In the genomic region with DNA sequence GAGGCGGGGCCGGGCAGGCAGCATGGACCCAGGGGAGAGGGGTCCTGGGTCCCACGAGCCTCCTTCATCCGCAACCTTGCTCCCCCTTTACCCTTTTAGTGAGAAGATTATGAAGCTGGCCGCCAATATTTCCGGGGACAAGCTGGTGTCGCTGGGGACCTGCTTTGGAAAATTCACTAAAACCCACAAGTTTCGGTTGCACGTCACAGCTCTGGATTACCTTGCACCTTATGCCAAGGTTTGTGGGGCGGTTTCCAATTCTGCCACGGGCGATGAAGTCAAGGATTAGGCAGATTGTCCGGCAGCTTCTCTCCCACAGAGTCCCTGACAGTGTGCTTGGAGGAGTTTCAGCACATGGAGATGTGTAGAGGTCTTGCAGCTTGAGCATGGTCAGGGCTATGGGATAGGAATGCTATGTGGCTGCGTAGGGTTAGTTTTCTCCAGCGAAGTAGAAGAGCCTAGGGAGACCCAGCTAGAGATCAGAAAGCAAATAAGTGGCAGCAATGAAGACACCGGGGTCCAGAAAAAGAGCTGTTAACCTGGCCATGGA, we compare ENCODE assay signal across 8 cellular contexts. TPM values are rescaled to one million over a fixed set of nuclear protein-coding genes. Genes with fewer than 3 reads are reported as not detected.
DNase-seq lines count a peak whose midpoint lies in the region; ATAC-seq and TF ChIP-seq lines count a peak whose summit lies in the region.

No MANE protein-coding gene starts in this region.

- peaks cover 25% of the 10 kb centered on the region for H3K36me3 ChIP-seq in ES-I3 (ENCODE audit: insufficient read depth, low read length)
- peaks cover 28% of the 10 kb centered on the region for H3K36me3 ChIP-seq in OCI-LY3 (replicated peaks; ENCODE audit: low read depth, low read length)
- peaks cover 33% of the 10 kb centered on the region for H3K36me3 ChIP-seq in ectodermal cell (ENCODE audit: control insufficient read depth, insufficient read depth, low read length)

- H2AFZ ChIP-seq in OCI-LY3 (ENCODE audit: low read depth, low read length): peak overlapping the region; percentile 77

- WGBS in ectodermal cell, 2 experiments: 7 to 8% methylated on average over 16 of the region's 16 CpGs

- H3K9ac ChIP-seq in ES-I3 (ENCODE audit: low read depth, low read length) (peak overlapping the region; percentile 92), OCI-LY3 (ENCODE audit: low read length) (peak overlapping the region; percentile 90)

- H3K79me2 ChIP-seq in OCI-LY3 (ENCODE audit: low read length): peaks cover 62% of the 10 kb centered on the region

- peaks cover 16% of the 10 kb centered on the region for H3K36me3 Mint-ChIP-seq in neural crest cell (ENCODE audit: low read depth)

- ATAC-seq in HG03460 (IDR thresholded peaks at IDR 0.05; ENCODE audit: unreplicated experiment): no peak

- TF ChIP-seq CTCF in OCI-LY3 (IDR thresholded peaks at IDR 0.05; ENCODE audit: low read depth, low read length) (no peak), neural crest cell (conservative IDR thresholded peaks at IDR 0.05) (no peak)

- H3K4me1 ChIP-seq in ES-I3 (ENCODE audit: insufficient read depth, low read length) (no peaks in the 10 kb centered on the region), OCI-LY3 (ENCODE audit: low read length) (peaks cover 16% of the 10 kb centered on the region), ectodermal cell (ENCODE audit: control insufficient read depth, insufficient read depth, low read length) (peaks cover 11% of the 10 kb centered on the region)

- H3K27me3 Mint-ChIP-seq in neural crest cell (ENCODE audit: low read depth): no peaks in the 10 kb centered on the region

- H3K4me2 ChIP-seq in OCI-LY3 (ENCODE audit: low read length): peak overlapping the region; percentile 98

- H3K27ac ChIP-seq in OCI-LY3 (ENCODE audit: low read length) (peak overlapping the region; percentile 75), ectodermal cell (ENCODE audit: insufficient read depth, low read depth, low read length, poor library complexity, severe bottlenecking) (peak overlapping the region; percentile 57)

- H3K9me3 Mint-ChIP-seq in neural crest cell: no peaks in the 10 kb centered on the region

- H3K27ac Mint-ChIP-seq in neural crest cell (ENCODE audit: unreplicated experiment): peak overlapping the region; percentile 93

- peak overlapping the region; percentile 85 for H3K4me3 ChIP-seq in OCI-LY3 (ENCODE audit: low read length)
- H3K4me3 ChIP-seq in ectodermal cell (ENCODE audit: insufficient read depth, low read depth, low read length): peak overlapping the region; percentile 97

- H4K20me1 ChIP-seq in OCI-LY3 (ENCODE audit: insufficient read depth, low read length): no peaks in the 10 kb centered on the region

- H3K27me3 ChIP-seq in OCI-LY3 (ENCODE audit: low read depth, low read length): no peaks in the 10 kb centered on the region
- H3K27me3 ChIP-seq in ectodermal cell (ENCODE audit: control insufficient read depth, insufficient read depth, low read length, poor library complexity, severe bottlenecking): no peaks in the 10 kb centered on the region

- H3K4me3 Mint-ChIP-seq in neural crest cell: peak overlapping the region; percentile 99

- DNase-seq in neural crest cell (ENCODE audit: low read depth, low spot score) (no peak), putamen (ENCODE audit: low spot score) (no peak), KG1 (lab: John Stamatoyannopoulos, UW) (no peak), A172 (ENCODE audit: low spot score) (no peak)

- peaks cover 31% of the 10 kb centered on the region for H3K4me1 Mint-ChIP-seq in neural crest cell

- H3K9me3 ChIP-seq in ES-I3 (ENCODE audit: control insufficient read depth, insufficient read depth, low read length) (no peaks in the 10 kb centered on the region), OCI-LY3 (ENCODE audit: insufficient read depth, low read length) (no peaks in the 10 kb centered on the region), ectodermal cell (ENCODE audit: control insufficient read depth, low read length) (no peaks in the 10 kb centered on the region)

RNA-seq across cellular contexts. Expression of a gene that starts 0.6 kb away (rescaled TPM):
- polyA plus RNA-seq in ectodermal cell (2013, experiment 1 of 4): 27.7 TPM
- 31.7 TPM for polyA plus RNA-seq in ectodermal cell (2013, experiment 2 of 4)
- polyA plus RNA-seq in ectodermal cell (2013, experiment 3 of 4): 27.2 TPM
- 30.2 TPM for polyA plus RNA-seq in ectodermal cell (2013, experiment 4 of 4)
- 42.0 and 42.3 TPM in 2 replicates for total RNA-seq in neural crest cell
- 42.0 and 48.2 TPM in 2 replicates for total RNA-seq in A172 (2014; rRNA removed; shearing (Covaris generic))

RNA-seq across cellular contexts. Expression of a gene that starts 0.8 kb away (rescaled TPM):
- 46.5 TPM for polyA plus RNA-seq in ectodermal cell (2013, experiment 1 of 4)
- 53.4 TPM for polyA plus RNA-seq in ectodermal cell (2013, experiment 2 of 4)
- 39.8 TPM for polyA plus RNA-seq in ectodermal cell (2013, experiment 3 of 4)
- polyA plus RNA-seq in ectodermal cell (2013, experiment 4 of 4): 44.5 TPM
- total RNA-seq in neural crest cell: 64.2 and 67.6 TPM in 2 replicates
- total RNA-seq in A172 (2014; rRNA removed; shearing (Covaris generic)): 71.3 and 74.8 TPM in 2 replicates

RNA-seq across cellular contexts. Expression of a gene that starts 9.8 kb away (rescaled TPM):
- 8.1 TPM for polyA plus RNA-seq in ectodermal cell (2013, experiment 1 of 4)
- polyA plus RNA-seq in ectodermal cell (2013, experiment 2 of 4): 5.8 TPM
- polyA plus RNA-seq in ectodermal cell (2013, experiment 3 of 4): 10.2 TPM
- 12.0 TPM for polyA plus RNA-seq in ectodermal cell (2013, experiment 4 of 4)
- 19.4 and 20.1 TPM in 2 replicates for total RNA-seq in neural crest cell
- total RNA-seq in A172 (2014; rRNA removed; shearing (Covaris generic)): 44.3 and 68.4 TPM in 2 replicates

RNA-seq across cellular contexts. Expression of a gene that starts 11.4 kb away (rescaled TPM):
- not detected for polyA plus RNA-seq in ectodermal cell (2013, experiment 1 of 4)
- polyA plus RNA-seq in ectodermal cell (2013, experiment 2 of 4): not detected
- not detected for polyA plus RNA-seq in ectodermal cell (2013, experiment 3 of 4)
- polyA plus RNA-seq in ectodermal cell (2013, experiment 4 of 4): 0.28 TPM
- total RNA-seq in neural crest cell: 0.56 and 0.82 TPM in 2 replicates
- not detected in 2 replicates for total RNA-seq in A172 (2014; rRNA removed; shearing (Covaris generic))

RNA-seq across cellular contexts. Expression of a gene that starts 29.0 kb away (rescaled TPM):
- 38.6 TPM for polyA plus RNA-seq in ectodermal cell (2013, experiment 1 of 4)
- polyA plus RNA-seq in ectodermal cell (2013, experiment 2 of 4): 39.1 TPM
- 29.7 TPM for polyA plus RNA-seq in ectodermal cell (2013, experiment 3 of 4)
- 31.6 TPM for polyA plus RNA-seq in ectodermal cell (2013, experiment 4 of 4)
- total RNA-seq in neural crest cell: 35.3 and 36.5 TPM in 2 replicates
- 58.0 and 59.3 TPM in 2 replicates for total RNA-seq in A172 (2014; rRNA removed; shearing (Covaris generic))
